ENCODE assay signal across 10 cellular contexts in genomic region chr2:237132799-237133198, GRCh38. TPM values are rescaled to one million over a fixed set of nuclear protein-coding genes. Genes with fewer than 3 reads are reported as not detected.
DNase-seq lines count a peak whose midpoint lies in the region; ATAC-seq and TF ChIP-seq lines count a peak whose summit lies in the region.
"Had no signal": no experiment of that assay in that cellular context is flagged by ENCODE, and none has a peak within 500 bp of the region (broad histone marks: within the 10 kb centered on the region; RNA-seq: fewer than 3 reads in every experiment).

No MANE protein-coding gene starts in this region.

- H3K9me3 ChIP-seq in PC-9 (ENCODE audit: insufficient read depth, low read depth) = peaks cover 15% of the 10 kb centered on the region; the same call in 1 of the 2 replicates

- BruUV-seq in PC-9 (replicated peaks; lab: Mats Ljungman, UMichigan) = no TSS peak

- TF ChIP-seq CTCF in GM12873 (IDR thresholded peaks at IDR 0.05; ENCODE audit: insufficient read depth, low read depth, low read length, missing control alignments) = peak; percentile 72
- TF ChIP-seq CTCF in PC-9 (conservative IDR thresholded peaks at IDR 0.05) = peak; percentile 53

- H4K20me1 ChIP-seq in PC-9 (ENCODE audit: insufficient read depth) = no peaks in the 10 kb centered on the region

- H3K27me3 ChIP-seq in PC-9 (ENCODE audit: insufficient read depth, low read depth) = no peaks in the 10 kb centered on the region

- no peak overlapping the region for H3K4me2 ChIP-seq in PC-9

- H3K9me2 ChIP-seq in PC-9 (ENCODE audit: insufficient read depth) = no peaks in the 10 kb centered on the region

- no peaks in the 10 kb centered on the region for H3K79me2 ChIP-seq in PC-9 (ENCODE audit: low read depth)

- in situ Hi-C loops in ACHN (cut with HindIII; ENCODE audit: low pct_ligation_motif_present, low pct_unique_long_range_greater_than_20kb, low sequenced_read_pairs) = no loop called here

- H3F3A ChIP-seq in PC-9 (ENCODE audit: insufficient read depth, low read depth) = peaks cover 34% of the 10 kb centered on the region

- H3K4me1 ChIP-seq in PC-9 (replicated peaks; ENCODE audit: insufficient read depth) = peaks cover 10% of the 10 kb centered on the region

- no peak overlapping the region for H3K27ac ChIP-seq in PC-9

- intact Hi-C loops in PC-9 (cut with micrococcal nuclease; ENCODE audit: unreplicated experiment) = no loop called here

- DNase-seq in ACHN = peak; percentile 28
- no peak for DNase-seq in PC-9
- peak; percentile 90 for DNase-seq in iPS DF 4.7 (ENCODE audit: extremely low read depth, low spot score)
- DNase-seq in T1000 (lab: John Stamatoyannopoulos, UW) = no peak
- DNase-seq in amniotic stem cell (lab: John Stamatoyannopoulos, UW) = no peak
- DNase-seq: effector CD8-positive, alpha-beta T cell; GF-D8 had no signal

- CTCF ChIA-PET in PC-9 (lab: Charles Lee) = no interaction called here

- ATAC-seq in GM21381 (IDR thresholded peaks at IDR 0.05; ENCODE audit: unreplicated experiment) (no peak), GM19467 (IDR thresholded peaks at IDR 0.05; ENCODE audit: unreplicated experiment) (no peak)

- H2AFZ ChIP-seq in PC-9 = no peak overlapping the region

- POLR2A ChIA-PET in PC-9 (lab: Charles Lee; ENCODE audit: unreplicated experiment) = interaction anchor here (0.6 kb wide), 1 partner anchor 343 kb away, joined by 6 read pairs; no protein-coding TSS in a partner anchor

- no peaks in the 10 kb centered on the region for H3K36me3 ChIP-seq in PC-9 (ENCODE audit: low read depth)

- no peak overlapping the region for H3K4me3 ChIP-seq in PC-9

RNA-seq across cellular contexts. Expression of gene COPS8, which starts 47.1 kb away (rescaled TPM):
- total RNA-seq in PC-9 (2021) = 57.6 and 64.7 TPM in 2 replicates

Comparison
In these comparisons a context has a peak if more than half of its experiments do, and no peak if none do; other contexts are left out.
1. DNase-seq: peak in ACHN (single experiment) and iPS DF 4.7 (single experiment); none in PC-9 (0 of 2), T1000 (single experiment) and amniotic stem cell (single experiment).